21 cellular contexts compared by ENCODE assay signal in the genomic region with DNA sequence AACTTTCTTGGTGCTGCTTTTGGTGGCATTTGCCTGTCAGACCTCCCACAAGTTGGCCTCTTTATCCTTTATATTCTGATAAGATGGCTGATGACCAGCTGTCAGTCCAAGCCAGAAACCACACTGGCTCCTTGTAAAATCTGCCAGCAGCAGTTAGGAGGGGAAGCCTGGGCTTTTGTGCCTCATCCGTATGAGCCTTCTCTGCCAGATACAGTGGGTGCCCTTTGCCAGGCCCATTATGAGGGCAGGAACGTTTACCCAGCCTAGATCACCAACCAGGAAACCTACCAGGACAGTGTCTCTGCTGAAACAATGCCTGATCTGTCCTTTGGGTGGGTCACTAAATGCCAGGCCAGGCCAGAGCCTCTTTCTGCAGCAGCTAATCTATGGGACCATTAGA.
DNase-seq lines count a peak whose midpoint lies in the region; ATAC-seq and TF ChIP-seq lines count a peak whose summit lies in the region.
"Had no signal": no experiment of that assay in that cellular context is flagged by ENCODE, and none has a peak within 500 bp of the region (broad histone marks: within the 10 kb centered on the region; RNA-seq: fewer than 3 reads in every experiment).

No MANE protein-coding gene starts in this region.

- no peak overlapping the region for H3K4me2 ChIP-seq in trophoblast cell (ENCODE audit: low read length)
- H3K4me2 ChIP-seq: A549 had no signal

- no peak overlapping the region for H2BK12ac ChIP-seq in trophoblast cell (ENCODE audit: low read length)

- H3K4me3 ChIP-seq in colonic mucosa (no peak overlapping the region), testis (no peak overlapping the region), trophoblast cell (ENCODE audit: low read depth, low read length) (no peak overlapping the region)
- H3K4me3 ChIP-seq: A549, body of pancreas, ovary had no signal

- H3K27me3 ChIP-seq in colonic mucosa (no peaks in the 10 kb centered on the region), testis (no peaks in the 10 kb centered on the region), trophoblast cell (ENCODE audit: insufficient read depth, low read length) (no peaks in the 10 kb centered on the region)
- H3K27me3 ChIP-seq: body of pancreas, ovary had no signal

- H2AK5ac ChIP-seq in trophoblast cell (ENCODE audit: low read length) = no peak overlapping the region

- H3K79me2 ChIP-seq in trophoblast cell (ENCODE audit: control insufficient read depth, insufficient read depth, low read length, poor library complexity) = no peaks in the 10 kb centered on the region

- no peak overlapping the region for H4K8ac ChIP-seq in trophoblast cell (ENCODE audit: low read depth, low read length)

- no peak for ATAC-seq in SK-N-SH treated with all-trans-retinoic acid at 6 μM for 48 hours
- ATAC-seq: A549, body of pancreas had no signal

- H4K12ac ChIP-seq in trophoblast cell (ENCODE audit: low read depth, low read length) = no peak overlapping the region

- no peak overlapping the region for H2AFZ ChIP-seq in trophoblast cell (ENCODE audit: insufficient read depth, low read length, poor library complexity)

- no peak overlapping the region for H3K18ac ChIP-seq in trophoblast cell (ENCODE audit: low read length)

- H3K9me3 ChIP-seq in colonic mucosa (no peaks in the 10 kb centered on the region), testis (no peaks in the 10 kb centered on the region), trophoblast cell (ENCODE audit: insufficient read depth, low read depth, low read length) (no peaks in the 10 kb centered on the region)
- H3K9me3 ChIP-seq: A549, body of pancreas, ovary had no signal

- H2BK5ac ChIP-seq in trophoblast cell (ENCODE audit: low read depth, low read length, poor library complexity) = no peak overlapping the region

- no peak overlapping the region for H3K14ac ChIP-seq in trophoblast cell (ENCODE audit: low read length)

- H3K27ac ChIP-seq in colonic mucosa (no peak overlapping the region), testis (no peak overlapping the region), trophoblast cell (ENCODE audit: low read depth, low read length) (no peak overlapping the region)
- H3K27ac ChIP-seq: A549, body of pancreas, ovary had no signal

- intact Hi-C loops in colonic mucosa (cut with DNase I) (no loop called here), testis (cut with DNase I; ENCODE audit: low total_unique reads) (no loop called here)

- no peaks in the 10 kb centered on the region for H3K4me1 ChIP-seq in colonic mucosa
- no peaks in the 10 kb centered on the region for H3K4me1 ChIP-seq in testis
- no peaks in the 10 kb centered on the region for H3K4me1 ChIP-seq in trophoblast cell (ENCODE audit: control insufficient read depth in 1 of 2, insufficient read depth in 2 of 2, low read length in 2 of 2)
- H3K4me1 ChIP-seq: A549, body of pancreas had no signal

- no peaks in the 10 kb centered on the region for H3K79me1 ChIP-seq in trophoblast cell (ENCODE audit: low read length)

- H3K23ac ChIP-seq in trophoblast cell (ENCODE audit: low read length) = no peak overlapping the region

- no peak overlapping the region for H2BK120ac ChIP-seq in trophoblast cell (ENCODE audit: insufficient read depth, low read length, poor library complexity)

- WGBS in testis, 2 donors = 64 to 94% methylated on average over 2 of the region's 2 CpGs
- no CpG with 5 or more reads among the region's 2 CpGs for WGBS in trophoblast cell (ENCODE audit: extremely low coverage, insufficient coverage, insufficient read length)

- TF ChIP-seq CTCF in colonic mucosa (IDR thresholded peaks at IDR 0.05) = no peak
- TF ChIP-seq CTCF in testis (IDR thresholded peaks at IDR 0.05) = no peak

- no peak overlapping the region for H3K9ac ChIP-seq in colonic mucosa (ENCODE audit: low read depth in 2 of 2, low read length in 2 of 2)
- H3K9ac ChIP-seq in trophoblast cell (ENCODE audit: low read length) = no peak overlapping the region

- no peak overlapping the region for H3K4ac ChIP-seq in trophoblast cell (ENCODE audit: low read depth, low read length)

- DNase-seq in NCI-H82 (lab: John Stamatoyannopoulos, UW) (peak; percentile 68), NCI-H82 treated with DMSO at 0.1 percent for 48 hours (lab: John Stamatoyannopoulos, UW; ENCODE audit: unreplicated experiment) (no peak), colonic mucosa (peak; percentile 22), myocyte (ENCODE audit: low read depth) (peak; percentile 78), testis (peak; percentile 17), NCI-H345 treated with DMSO at 0.1 percent for 48 hours (lab: John Stamatoyannopoulos, UW; ENCODE audit: unreplicated experiment) (no peak), trophoblast cell (no peak)
- DNase-seq: activated CD4-positive, alpha-beta memory T cell treated with anti-CD3 and anti-CD28 coated beads for 36 hours; activated naive CD4-positive, alpha-beta T cell treated with anti-CD3 and anti-CD28 coated beads, Interleukin-2, amount 10 ng/mL, durations not matched to agents 7 days and 5 days; activated T-cell treated with anti-CD3 and anti-CD28 coated beads, Interleukin-2, amount 50 U/mL, for 24 hours; body of pancreas; glutamatergic neuron; NCI-H2081; NCI-H748 treated with DMSO at 0.1 percent for 48 hours; ovary; small intestine; stimulated activated CD4-positive, alpha-beta T cell treated with anti-CD3 and anti-CD28 coated beads, Interleukin-4, amount 100 ng/mL, for 4 hours; stimulated activated CD8-positive, alpha-beta memory T cell treated with anti-CD3 and anti-CD28 coated beads, Interleukin-4, amount 100 ng/mL, for 48 hours; SW 1271 had no signal

- no peak overlapping the region for H4K91ac ChIP-seq in trophoblast cell (ENCODE audit: low read depth, low read length)

- no peak for TF ChIP-seq POLR2A in testis (IDR thresholded peaks at IDR 0.05)

- H3K36me3 ChIP-seq in colonic mucosa (no peaks in the 10 kb centered on the region), testis (ENCODE audit: low read depth, missing control alignments) (no peaks in the 10 kb centered on the region), trophoblast cell (ENCODE audit: control insufficient read depth in 1 of 2, insufficient read depth in 2 of 2, low read length in 2 of 2) (no peaks in the 10 kb centered on the region)
- H3K36me3 ChIP-seq: ovary had no signal

TF ChIP-seq in SK-N-SH treated with all-trans-retinoic acid at 6 μM for 48 hours, 23 proteins besides CTCF, POLR2A, EP300 and RAD21:
- no peak for TF ChIP-seq ZFP30 (CRISPR knock-in tag; IDR thresholded peaks at IDR 0.05)
- TF ChIP-seq ESRRG (CRISPR knock-in tag; IDR thresholded peaks at IDR 0.05) = no peak
- no peak for TF ChIP-seq RARB (CRISPR knock-in tag; IDR thresholded peaks at IDR 0.05)
- no peak for TF ChIP-seq TOX (CRISPR knock-in tag; IDR thresholded peaks at IDR 0.05; ENCODE audit: borderline replicate concordance)
- TF ChIP-seq BACH2 (CRISPR knock-in tag; IDR thresholded peaks at IDR 0.05; ENCODE audit: borderline replicate concordance) = no peak
- TF ChIP-seq SNAI2 (CRISPR knock-in tag; IDR thresholded peaks at IDR 0.05) = no peak

Comparison
In these comparisons a context has a peak if more than half of its experiments do, and no peak if none do; other contexts are left out.
1. DNase-seq: peak in NCI-H82 (single experiment), colonic mucosa (single experiment), myocyte (single experiment) and testis (single experiment); none in NCI-H82 treated with DMSO at 0.1 percent for 48 hours (single experiment), NCI-H345 treated with DMSO at 0.1 percent for 48 hours (single experiment) and trophoblast cell (0 of 2).